ENCODE assay signal across 2 cellular contexts in genomic region chr4:74603186-74603585, GRCh38.
TF ChIP-seq lines count a peak whose summit lies in the region.

No MANE protein-coding gene starts in this region.

TF ChIP-seq in A549, 52 proteins besides CTCF, POLR2A, EP300 and RAD21 (continued from another document):
- TF ChIP-seq BHLHE40 (IDR thresholded peaks at IDR 0.05; ENCODE audit: low read depth, low read length), result no peak
- TF ChIP-seq ZC3H11A (IDR thresholded peaks at IDR 0.05), result no peak
- TF ChIP-seq ZNF302 (CRISPR knock-in tag; IDR thresholded peaks at IDR 0.05), result no peak
- TF ChIP-seq PHF8 (IDR thresholded peaks at IDR 0.05; ENCODE audit: borderline replicate concordance, low read depth), result no peak
- TF ChIP-seq CEBPB (IDR thresholded peaks at IDR 0.05), result peak in 1 of 2 experiments; percentile 23; a peak in 1 of 4 replicates
- no peak for TF ChIP-seq JUNB (IDR thresholded peaks at IDR 0.05)

TF ChIP-seq in neural cell, 6 proteins besides CTCF, POLR2A, EP300 and RAD21 (continued from another document):
- no peak for TF ChIP-seq REST (IDR thresholded peaks at IDR 0.05; ENCODE audit: borderline replicate concordance)
TF ChIP-seq in neural cell: peak in this region for 0.
